14 cellular contexts compared by ENCODE assay signal in the genomic region with DNA sequence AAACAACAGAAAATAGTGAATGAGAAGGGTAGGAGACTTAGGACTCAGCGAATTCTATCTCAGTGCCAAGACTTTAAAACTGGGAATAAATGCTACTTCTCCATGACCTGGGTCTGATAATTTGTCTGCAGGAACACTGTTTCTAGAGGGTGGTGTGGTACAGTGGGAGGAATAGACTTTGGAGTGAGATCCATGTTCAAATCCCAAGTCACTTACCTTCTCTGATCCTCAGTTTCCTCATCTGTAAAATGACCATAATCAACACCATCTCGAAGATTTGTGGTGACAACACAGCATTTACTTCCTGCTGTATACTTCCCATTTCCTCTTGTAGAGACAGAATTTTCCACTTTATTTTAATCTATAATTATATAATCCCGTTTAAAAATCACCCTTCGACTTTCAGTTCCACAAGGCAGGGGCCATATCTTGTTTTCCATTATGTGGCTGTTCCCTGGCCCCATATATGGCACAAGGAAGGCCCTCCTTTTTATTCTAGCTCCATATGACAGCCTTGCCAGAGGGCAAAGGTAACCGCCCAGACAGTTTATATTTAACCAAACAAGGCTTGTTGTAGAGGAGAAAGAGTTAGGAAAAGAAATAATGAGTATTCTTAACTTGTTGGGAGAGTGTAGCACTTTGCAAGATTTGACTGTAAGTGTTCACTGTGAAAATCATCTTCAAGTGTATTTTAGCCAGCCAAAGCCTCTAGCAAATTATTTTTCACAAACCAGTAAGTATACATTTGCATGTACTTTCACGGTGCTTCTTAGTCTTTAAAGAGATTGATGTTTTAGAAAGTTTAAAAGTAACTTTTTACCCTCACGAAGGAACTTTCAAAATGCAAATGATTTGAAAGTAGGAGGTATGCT.
DNase-seq lines count a peak whose midpoint lies in the region; ATAC-seq and TF ChIP-seq lines count a peak whose summit lies in the region.
"Had no signal": no experiment of that assay in that cellular context is flagged by ENCODE, and none has a peak within 500 bp of the region (broad histone marks: within the 10 kb centered on the region; RNA-seq: fewer than 3 reads in every experiment).

No MANE protein-coding gene starts in this region.

- in situ Hi-C loops in brain microvascular endothelial cell (cut with HindIII; ENCODE audit: low pct_ligation_motif_present, low sequenced_read_pairs), result no loop called here

- peaks cover 20 to 46% (median 38%) of the 10 kb centered on the region in 4 donors for H3K4me1 ChIP-seq in esophagus muscularis mucosa
- H3K4me1 ChIP-seq in heart right ventricle, result peaks cover 4 to 48% (median 18%) of the 10 kb centered on the region in 9 donors

- H3K27me3 ChIP-seq in esophagus muscularis mucosa (no peaks in the 10 kb centered on the region), brain microvascular endothelial cell (replicated peaks) (no peaks in the 10 kb centered on the region), heart right ventricle (no peaks in the 10 kb centered on the region)
- H3K27me3 ChIP-seq: vagina had no signal

- no peak for DNase-seq in esophagus muscularis mucosa (ENCODE audit: extremely low spot score)
- DNase-seq in activated gamma-delta T cell treated with Interleukin-2 at 50 U/mL for 16 hours, result no peak
- DNase-seq in brain microvascular endothelial cell, result no peak
- DNase-seq in heart right ventricle, result no peak
- DNase-seq in UCSD-AML1 (lab: John Stamatoyannopoulos, UW; ENCODE audit: unreplicated experiment), result no peak
- DNase-seq: activated naive CD4-positive, alpha-beta T cell treated with anti-CD3 and anti-CD28 coated beads for 36 hours; DMS79; IMR-90; NCI-H1694 treated with DMSO at 0.1 percent for 48 hours had no signal

- TF ChIP-seq EP300 in esophagus muscularis mucosa (IDR thresholded peaks at IDR 0.05), result no peak

- H3K27ac ChIP-seq in esophagus muscularis mucosa (replicated peaks in 1 of 4) (peak overlapping the region; percentile 27 to 47 (median 42)), brain microvascular endothelial cell (no peak overlapping the region), heart right ventricle (no peak overlapping the region)
- H3K27ac ChIP-seq: neutrophil, vagina had no signal

- TF ChIP-seq CTCF in esophagus muscularis mucosa (IDR thresholded peaks at IDR 0.05) (no peak), brain microvascular endothelial cell (IDR thresholded peaks at IDR 0.05; ENCODE audit: low read depth, low read length, missing control alignments) (no peak), heart right ventricle (IDR thresholded peaks at IDR 0.05) (no peak)

- intact Hi-C loops in esophagus muscularis mucosa (cut with DNase I), result loop anchor here (10.0 kb wide), 1 partner anchor 423 kb away; no protein-coding TSS in a partner anchor
- intact Hi-C loops in heart right ventricle (cut with DNase I), result loop anchor here in 9 of 10 donors (10.0 kb wide), 11 partner anchors 253 to 1753 kb away; partner anchors contain the start of gene NPAS3 (in 1 of the 9)

- TF ChIP-seq POLR2A in esophagus muscularis mucosa (IDR thresholded peaks at IDR 0.05; ENCODE audit: low read depth), result no peak

- WGBS in esophagus muscularis mucosa, result 66% methylated on average over 7 of the region's 7 CpGs
- WGBS in heart right ventricle, 2 donors, result 75 to 80% methylated on average over 7 of the region's 7 CpGs

- no peak overlapping the region for H3K4me3 ChIP-seq in esophagus muscularis mucosa
- no peak overlapping the region for H3K4me3 ChIP-seq in brain microvascular endothelial cell (ENCODE audit: low read depth, low read length)
- H3K4me3 ChIP-seq in heart right ventricle, result no peak overlapping the region
- H3K4me3 ChIP-seq: vagina had no signal

- H3K9me3 ChIP-seq in esophagus muscularis mucosa, result no peaks in the 10 kb centered on the region
- H3K9me3 ChIP-seq in heart right ventricle, result no peaks in the 10 kb centered on the region
- H3K9me3 ChIP-seq: neutrophil, vagina had no signal

- H3K36me3 ChIP-seq in esophagus muscularis mucosa, result no peaks in the 10 kb centered on the region
- no peaks in the 10 kb centered on the region for H3K36me3 ChIP-seq in brain microvascular endothelial cell (replicated peaks)
- H3K36me3 ChIP-seq in heart right ventricle, result no peaks in the 10 kb centered on the region
- H3K36me3 ChIP-seq: neutrophil, vagina had no signal

- ATAC-seq in GM18517 (IDR thresholded peaks at IDR 0.05; ENCODE audit: unreplicated experiment), result peak; percentile 51
- ATAC-seq in GM21423 (IDR thresholded peaks at IDR 0.05; ENCODE audit: unreplicated experiment), result peak; percentile 56
- ATAC-seq in HG03066 (IDR thresholded peaks at IDR 0.05; ENCODE audit: low read depth, unreplicated experiment), result peak; percentile 74
- no peak for ATAC-seq in heart right ventricle

Comparison
In these comparisons a context has a peak if more than half of its experiments do, and no peak if none do; other contexts are left out.
1. ATAC-seq: peak in GM18517 (single experiment), GM21423 (single experiment) and HG03066 (single experiment); none in heart right ventricle (0 of 8).
2. H3K27ac ChIP-seq: peak in esophagus muscularis mucosa (4 of 4); none in brain microvascular endothelial cell (single experiment) and heart right ventricle (0 of 10).